ENCODE assay signal across 23 cellular contexts in the genomic region with DNA sequence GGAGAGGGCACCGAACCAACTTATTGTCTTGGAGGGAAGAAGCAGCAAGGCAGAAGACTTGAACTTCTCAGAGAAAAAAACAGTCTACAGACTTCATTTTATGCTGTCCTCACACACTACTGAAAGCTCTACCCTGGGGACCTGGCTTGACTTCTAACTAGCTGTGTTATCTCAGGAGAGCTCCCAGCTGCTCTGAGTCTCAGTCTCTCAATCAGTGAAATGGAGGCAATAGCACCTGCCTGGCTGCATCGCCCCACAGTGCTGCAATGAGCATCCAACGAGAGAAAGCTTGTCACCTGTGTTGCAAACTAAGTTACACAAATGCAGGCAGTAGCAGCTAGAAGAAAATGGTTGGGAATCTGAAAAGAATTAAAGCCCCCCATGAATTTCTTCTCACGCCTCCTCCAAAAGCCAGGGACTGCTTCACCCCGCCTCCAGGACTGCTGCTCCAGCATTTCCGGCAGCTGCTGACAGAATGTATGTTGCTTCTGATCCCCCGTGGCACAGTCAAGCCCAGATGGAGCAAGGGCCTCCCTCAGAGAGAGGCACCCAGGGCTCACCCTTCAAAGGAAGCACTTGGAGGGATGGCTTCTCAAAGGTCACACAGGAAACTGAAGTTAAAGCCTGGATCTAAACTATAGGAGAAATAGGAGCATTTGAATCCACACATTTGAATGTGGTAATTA.
"Had no signal": no experiment of that assay in that cellular context is flagged by ENCODE, and none has a peak within 500 bp of the region (broad histone marks: within the 10 kb centered on the region; RNA-seq: fewer than 3 reads in every experiment).

No MANE protein-coding gene starts in this region.

- H3K9me3 ChIP-seq: thyroid gland, upper lobe of right lung had no signal

- H3K27ac ChIP-seq: cardiac muscle cell, hepatocyte, thyroid gland, upper lobe of right lung had no signal

- H3K9me3 Mint-ChIP-seq: activated naive CD8-positive, alpha-beta T cell treated with anti-CD3 and anti-CD28 coated beads, Interleukin-2, amount 10 ng/mL, durations not matched to agents 7 days and 5 days; activated T-cell treated with anti-CD3 and anti-CD28 coated beads, Interleukin-2, amount 50 U/mL, for 4 hours; dendritic cell treated with granulocyte-macrophage colony-stimulating factor and Interleukin-4, amounts not matched to agents 40 ng/mL and 50 ng/mL, for 4 days; naive thymus-derived CD8-positive, alpha-beta T cell; stimulated activated naive CD8-positive, alpha-beta T cell treated with anti-CD3 and anti-CD28 coated beads, Interleukin-15, Interleukin-2, amounts not matched to agents 100 ng/mL and 50 ng/mL, for 24 hours had no signal

- H3K36me3 Mint-ChIP-seq: activated naive CD8-positive, alpha-beta T cell treated with anti-CD3 and anti-CD28 coated beads, Interleukin-2, amount 10 ng/mL, durations not matched to agents 7 days and 5 days; immature natural killer cell; naive thymus-derived CD8-positive, alpha-beta T cell had no signal

- H3K27me3 ChIP-seq: cardiac muscle cell, hepatocyte, thyroid gland, upper lobe of right lung had no signal

- ATAC-seq: activated CD4-positive, alpha-beta T cell treated with anti-CD3 and anti-CD28 coated beads for 36 hours; activated T-cell treated with anti-CD3 and anti-CD28 coated beads, Interleukin-2, amount 50 U/mL, for 4 hours; left lobe of liver; naive thymus-derived CD8-positive, alpha-beta T cell; upper lobe of right lung had no signal

- H3K36me3 ChIP-seq: cardiac muscle cell, thyroid gland, upper lobe of right lung had no signal

- H3K4me1 Mint-ChIP-seq: activated CD4-positive, alpha-beta T cell treated with anti-CD3 and anti-CD28 coated beads for 36 hours; activated naive CD8-positive, alpha-beta T cell treated with anti-CD3 and anti-CD28 coated beads, Interleukin-2, amount 10 ng/mL, durations not matched to agents 7 days and 5 days had no signal

- H3K27me3 Mint-ChIP-seq: activated CD4-positive, alpha-beta T cell treated with anti-CD3 and anti-CD28 coated beads for 36 hours; dendritic cell treated with granulocyte-macrophage colony-stimulating factor and Interleukin-4, amounts not matched to agents 40 ng/mL and 50 ng/mL, for 4 days; stimulated activated naive CD8-positive, alpha-beta T cell treated with anti-CD3 and anti-CD28 coated beads, Interleukin-15, Interleukin-2, amounts not matched to agents 100 ng/mL and 50 ng/mL, for 24 hours had no signal

- H3K4me1 ChIP-seq: thyroid gland, upper lobe of right lung had no signal

- DNase-seq: activated CD4-positive, alpha-beta T cell treated with anti-CD3 and anti-CD28 coated beads for 36 hours; activated CD4-positive, alpha-beta T cell treated with anti-CD3 and anti-CD28 coated beads, Interleukin-2, amount 50 U/mL, for 48 hours; activated CD8-positive, alpha-beta memory T cell treated with anti-CD3 and anti-CD28 coated beads, Interleukin-2, amount 50 U/mL, for 48 hours; activated naive CD4-positive, alpha-beta T cell treated with Interleukin-2 at 50 U/mL for 16 hours; activated naive CD8-positive, alpha-beta T cell treated with anti-CD3 and anti-CD28 coated beads, Interleukin-2, amount 10 ng/mL, durations not matched to agents 7 days and 5 days; activated T-cell treated with anti-CD3 and anti-CD28 coated beads, Interleukin-2, amount 50 U/mL, for 4 hours; amygdala; effector CD4-positive, alpha-beta T cell; glutamatergic neuron; immature natural killer cell; naive thymus-derived CD8-positive, alpha-beta T cell; stimulated activated CD4-positive, alpha-beta T cell treated with anti-CD3 and anti-CD28 coated beads, Interleukin-4, amount 100 ng/mL, for 24 hours; substantia nigra; T-helper 1 cell; thyroid gland; upper lobe of right lung had no signal

- H3K27ac Mint-ChIP-seq: activated CD4-positive, alpha-beta T cell treated with anti-CD3 and anti-CD28 coated beads for 36 hours; activated naive CD8-positive, alpha-beta T cell treated with anti-CD3 and anti-CD28 coated beads, Interleukin-2, amount 10 ng/mL, durations not matched to agents 7 days and 5 days; immature natural killer cell; naive thymus-derived CD8-positive, alpha-beta T cell; progenitor cell of endocrine pancreas; stimulated activated naive CD8-positive, alpha-beta T cell treated with anti-CD3 and anti-CD28 coated beads, Interleukin-15, Interleukin-2, amounts not matched to agents 100 ng/mL and 50 ng/mL, for 24 hours had no signal

- H3K4me3 Mint-ChIP-seq: activated CD4-positive, alpha-beta T cell treated with anti-CD3 and anti-CD28 coated beads for 36 hours; activated naive CD8-positive, alpha-beta T cell treated with anti-CD3 and anti-CD28 coated beads, Interleukin-2, amount 10 ng/mL, durations not matched to agents 7 days and 5 days; activated T-cell treated with anti-CD3 and anti-CD28 coated beads, Interleukin-2, amount 50 U/mL, for 4 hours; dendritic cell treated with granulocyte-macrophage colony-stimulating factor and Interleukin-4, amounts not matched to agents 40 ng/mL and 50 ng/mL, for 4 days; immature natural killer cell; naive thymus-derived CD8-positive, alpha-beta T cell; stimulated activated naive CD8-positive, alpha-beta T cell treated with anti-CD3 and anti-CD28 coated beads, Interleukin-15, Interleukin-2, amounts not matched to agents 100 ng/mL and 50 ng/mL, for 24 hours had no signal

- H3K4me3 ChIP-seq: cardiac muscle cell, hepatocyte, lung, thyroid gland, upper lobe of right lung had no signal
